In genomic region chr3:196081834-196082470, GRCh38 we compare ENCODE assay signal across 8 cellular contexts. TPM values are rescaled to one million over a fixed set of nuclear protein-coding genes. Genes with fewer than 3 reads are reported as not detected.
DNase-seq lines count a peak whose midpoint lies in the region; ATAC-seq and TF ChIP-seq lines count a peak whose summit lies in the region.

Gene TFRC (minus strand): TSS chr3:196082090. CDS start chr3:196077099, 4,991 bp downstream.

- intact Hi-C loops in spleen (cut with DNase I; ENCODE audit: low total_unique reads) = no loop called here

- H3K36me3 ChIP-seq in spleen = peaks cover 0 to 2% (median 0%) of the 10 kb centered on the region in 6 donors

- ATAC-seq in GM19025 (IDR thresholded peaks at IDR 0.05; ENCODE audit: low read depth, unreplicated experiment) (peak; percentile 89), HG03280 (IDR thresholded peaks at IDR 0.05; ENCODE audit: unreplicated experiment) (peak; percentile 88)

- H3K4me3 ChIP-seq in AG09309 (ENCODE audit: control insufficient read depth, low read depth, low read length) = peak within 1 kb of the TSS; percentile 95
- peak within 1 kb of the TSS; percentile 80 to 100 (median 94) for H3K4me3 ChIP-seq in spleen

- DNase-seq in AG09309 (ENCODE audit: low read depth) (peak; percentile 52), NCI-H345 treated with DMSO at 0.1 percent for 48 hours (lab: John Stamatoyannopoulos, UW; ENCODE audit: unreplicated experiment) (peak; percentile 90), caudate nucleus (lab: John Stamatoyannopoulos, UW) (peak in 60 of 61 donors; percentile 44 to 97 (median 90)), inferior parietal cortex (ENCODE audit: extremely low spot score) (peak; percentile 93), spleen (peak; percentile 99)
- DNase-seq in activated CD4-positive, CD25-positive, alpha-beta regulatory T cell (lab: John Stamatoyannopoulos, UW) = peak; percentile 93 to 95 (median 94)

- peak; percentile 66 to 96 (median 96) for TF ChIP-seq POLR2A in spleen (IDR thresholded peaks at IDR 0.05)

- WGBS in spleen, 5 donors = 1% methylated on average over 43 to 66 of the region's 66 CpGs

- H3K27ac ChIP-seq in caudate nucleus (ENCODE audit: low read depth, low read length) (peak within 1 kb of the TSS; percentile 95), spleen (peak within 1 kb of the TSS; percentile 91 to 99 (median 96))

- H3K9me3 ChIP-seq in spleen = no peaks in the 10 kb centered on the region

- TF ChIP-seq CTCF in AG09309 (IDR thresholded peaks at IDR 0.05; ENCODE audit: control insufficient read depth, insufficient read depth, low read depth, low read length, missing control alignments) (no peak), spleen (IDR thresholded peaks at IDR 0.05 in 8 of 11, conservative IDR thresholded peaks at IDR 0.05 in 3 of 11) (peak in 2 of 11 experiments; percentile 25 to 34)

- peaks cover 10 to 62% (median 38%) of the 10 kb centered on the region in 6 donors for H3K4me1 ChIP-seq in spleen

- no peaks in the 10 kb centered on the region for H3K27me3 ChIP-seq in spleen (replicated peaks in 1 of 7)

RNA-seq across cellular contexts. Expression of gene TFRC, which starts in this region (rescaled TPM):
- 100 to 1,000 TPM in 1 of 7 donors, 10 to 100 TPM in 6; 44.2 to 104 (median 82.7) TPM for total RNA-seq in spleen
- polyA plus RNA-seq in spleen = 10 to 100 TPM; 13.2 to 18.7 (median 15.5) TPM

Comparison
In these comparisons a context has a peak if more than half of its experiments do, and no peak if none do; other contexts are left out.
1. Peak in every context shown above with its lines: DNase-seq, ATAC-seq, H3K4me3 ChIP-seq and H3K27ac ChIP-seq.